In the genomic region with DNA sequence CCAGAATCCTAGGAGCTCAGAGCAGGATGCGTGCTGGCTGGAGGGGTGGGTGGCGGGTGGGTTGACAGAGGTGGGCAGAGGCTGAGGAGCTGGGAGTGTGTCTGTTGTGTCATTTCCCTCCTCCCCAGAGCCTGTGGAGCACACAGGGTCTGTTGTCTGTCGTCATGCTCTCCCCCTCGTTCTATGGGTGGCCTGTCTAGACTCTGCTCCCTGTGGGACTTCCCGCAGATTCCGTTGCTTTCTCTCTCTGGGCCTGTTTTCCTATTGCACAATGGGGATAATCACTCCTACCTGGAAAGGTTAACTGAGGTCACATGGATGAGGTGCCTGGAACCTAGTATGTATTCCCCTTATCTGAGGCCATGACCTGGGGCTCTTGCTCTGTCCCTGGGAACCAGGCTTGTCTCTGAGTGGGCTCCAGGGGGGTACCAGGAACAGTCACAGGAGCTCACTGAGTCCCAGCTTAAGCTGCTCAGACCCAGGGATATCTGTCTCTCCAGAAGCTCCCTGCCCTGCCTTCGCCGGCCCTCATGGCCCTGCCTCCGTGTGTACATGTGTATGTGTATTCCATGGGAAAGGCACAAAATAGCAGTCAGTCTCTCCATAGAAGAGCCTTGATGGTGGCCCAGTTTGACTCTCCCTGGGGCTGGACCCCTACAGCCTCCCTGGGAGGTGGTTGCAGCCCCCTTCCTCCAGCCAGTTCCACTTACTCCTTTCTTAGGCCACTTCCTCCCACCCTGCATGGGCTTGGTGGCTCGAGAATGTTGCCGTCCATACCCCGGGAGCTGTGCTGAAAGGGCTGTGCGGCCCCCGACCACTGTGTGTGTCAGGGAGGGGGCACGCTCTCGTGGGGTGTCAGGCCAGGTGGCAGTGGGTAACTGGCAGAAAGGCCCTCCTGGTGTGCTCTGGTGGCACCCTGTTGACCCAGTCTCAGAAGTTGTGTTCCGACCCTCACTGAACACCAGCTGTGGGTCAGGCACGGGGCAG, we compare ENCODE assay signal across 14 cellular contexts. TPM values are rescaled to one million over a fixed set of nuclear protein-coding genes. Genes with fewer than 3 reads are reported as not detected.
DNase-seq lines count a peak whose midpoint lies in the region; ATAC-seq, FAIRE-seq and TF ChIP-seq lines count a peak whose summit lies in the region.
"Had no signal": no experiment of that assay in that cellular context is flagged by ENCODE, and none has a peak within 500 bp of the region (broad histone marks: within the 10 kb centered on the region; RNA-seq: fewer than 3 reads in every experiment).

No MANE protein-coding gene starts in this region.

- DNase-seq in Calu3 (no peak), body of pancreas (peak; percentile 60 to 86 (median 72)), keratinocyte (ENCODE audit: low read depth, low spot score) (no peak), progenitor cell of endocrine pancreas (ENCODE audit: low spot score, unreplicated experiment) (no peak), cortex of kidney (lab: John Stamatoyannopoulos, UW) (no peak), NAMALWA (ENCODE audit: low spot score) (no peak), activated T-cell treated with anti-CD3 and anti-CD28 coated beads for 4 hours (no peak)
- no peak for DNase-seq in stimulated activated CD4-positive, alpha-beta T cell treated with anti-CD3 and anti-CD28 coated beads, Interleukin-2, amount 100 ng/mL, for 48 hours
- DNase-seq: activated CD4-positive, alpha-beta T cell treated with anti-CD3 and anti-CD28 coated beads, Interleukin-2, amount 50 U/mL, for 4 hours; activated naive CD4-positive, alpha-beta T cell treated with anti-CD3 and anti-CD28 coated beads, Interleukin-2, amount 50 U/mL, for 16 hours; naive thymus-derived CD4-positive, alpha-beta T cell; NCI-H1105 treated with DMSO at 0.1 percent for 48 hours; SW 1271 had no signal

- WGBS in body of pancreas, 2 donors, result 33 to 61% methylated on average over 9 to 18 of the region's 18 CpGs

- H3K27ac ChIP-seq in body of pancreas, result peak overlapping the region; percentile 39 to 93 (median 92)
- H3K27ac ChIP-seq in keratinocyte (ENCODE audit: control insufficient read depth, insufficient read depth, low read length), result peak overlapping the region; percentile 96

- H3K36me3 Mint-ChIP-seq in Calu3 (ENCODE audit: insufficient read depth, unreplicated experiment), result peaks cover 49% of the 10 kb centered on the region
- H3K36me3 Mint-ChIP-seq in progenitor cell of endocrine pancreas (ENCODE audit: insufficient read depth), result peaks cover 11% of the 10 kb centered on the region
- H3K36me3 Mint-ChIP-seq: naive thymus-derived CD4-positive, alpha-beta T cell had no signal

- H3K9me3 Mint-ChIP-seq in Calu3 (ENCODE audit: low read depth, unreplicated experiment) (no peaks in the 10 kb centered on the region), progenitor cell of endocrine pancreas (ENCODE audit: low read depth) (no peaks in the 10 kb centered on the region)
- H3K9me3 Mint-ChIP-seq: naive thymus-derived CD4-positive, alpha-beta T cell had no signal

- peaks cover 98% of the 10 kb centered on the region for H3K4me1 ChIP-seq in body of pancreas
- peaks cover 71% of the 10 kb centered on the region for H3K4me1 ChIP-seq in keratinocyte (ENCODE audit: control insufficient read depth, extremely low read depth, insufficient read depth, low read length)

- H2AFZ ChIP-seq in keratinocyte (ENCODE audit: control insufficient read depth, low read length), result no peak overlapping the region

- no peak overlapping the region for H3K4me2 ChIP-seq in keratinocyte (ENCODE audit: control insufficient read depth, extremely low read depth, insufficient read depth, low read depth, low read length)

- H3K4me1 Mint-ChIP-seq in Calu3 (ENCODE audit: low read depth, unreplicated experiment) (peaks cover 86% of the 10 kb centered on the region), progenitor cell of endocrine pancreas (ENCODE audit: low read depth) (peaks cover 94% of the 10 kb centered on the region)

- peak; percentile 85 for FAIRE-seq in keratinocyte (lab: Jason Lieb, UNC)
- FAIRE-seq: colon had no signal

- H3K27me3 Mint-ChIP-seq in Calu3 (ENCODE audit: unreplicated experiment) (no peaks in the 10 kb centered on the region), progenitor cell of endocrine pancreas (no peaks in the 10 kb centered on the region)

- H3K9me1 ChIP-seq in keratinocyte (ENCODE audit: control insufficient read depth, extremely low read depth, insufficient read depth, low read length), result peaks cover 11% of the 10 kb centered on the region

- H3K79me2 ChIP-seq in keratinocyte (ENCODE audit: control insufficient read depth, insufficient read depth, low read length), result peaks cover 82% of the 10 kb centered on the region

- H3K4me3 Mint-ChIP-seq in Calu3 (ENCODE audit: low read depth, unreplicated experiment) (no peak overlapping the region), progenitor cell of endocrine pancreas (ENCODE audit: low read depth) (no peak overlapping the region)

- peak in 1 of 3 donors; percentile 19 for TF ChIP-seq POLR2A in body of pancreas (IDR thresholded peaks at IDR 0.05)

- peak overlapping the region; percentile 50 for H3K9ac ChIP-seq in keratinocyte (ENCODE audit: control insufficient read depth, extremely low read depth, insufficient read depth, low read length)

- H3K4me3 ChIP-seq in body of pancreas, result no peak overlapping the region
- no peak overlapping the region for H3K4me3 ChIP-seq in keratinocyte (ENCODE audit: control insufficient read depth in 2 of 3, extremely low read depth in 1 of 3, insufficient read depth in 2 of 3, low read depth in 1 of 3, low read length in 3 of 3)

- TF ChIP-seq CTCF in Calu3 (IDR thresholded peaks at IDR 0.05; ENCODE audit: unreplicated experiment), result no peak
- no peak for TF ChIP-seq CTCF in body of pancreas (IDR thresholded peaks at IDR 0.05)
- no peak for TF ChIP-seq CTCF in keratinocyte (optimal IDR thresholded peaks at IDR 0.05 in 1 of 3, IDR thresholded peaks at IDR 0.05 in 1 of 3, conservative IDR thresholded peaks at IDR 0.05 in 1 of 3; ENCODE audit: extremely low read depth in 1 of 3, insufficient read depth in 2 of 3, low read length in 3 of 3)
- no peak for TF ChIP-seq CTCF in progenitor cell of endocrine pancreas (IDR thresholded peaks at IDR 0.05; ENCODE audit: unreplicated experiment)

- peaks cover 10% of the 10 kb centered on the region for H4K20me1 ChIP-seq in keratinocyte (ENCODE audit: control insufficient read depth, extremely low read depth, insufficient read depth, low read length)

- CTCF ChIA-PET in Calu3 (lab: Charles Lee), result interaction anchor here (0.8 to 2.5 kb wide), 2 partner anchors 12 to 18 kb away, joined by 3 to 18 read pairs; a partner anchor contains a TSS

- dilution Hi-C loops in keratinocyte (cut with MboI; ENCODE audit: extremely low pct_ligation_motif_present, low sequenced_read_pairs), result no loop called here

- intact Hi-C loops in Calu3 (cut with micrococcal nuclease; ENCODE audit: unreplicated experiment), result no loop called here
- intact Hi-C loops in body of pancreas (cut with DNase I), result no loop called here

- H3K36me3 ChIP-seq in body of pancreas (replicated peaks in 1 of 2; ENCODE audit: insufficient read depth in 1 of 2, low read depth in 2 of 2) (no peaks in the 10 kb centered on the region), keratinocyte (ENCODE audit: control insufficient read depth in 2 of 2, extremely low read depth in 1 of 2, insufficient read depth in 2 of 2, low read length in 2 of 2) (peaks cover 31 to 53% of the 10 kb centered on the region in 2 experiments)

- no TSS peak for BruUV-seq in Calu3 (replicated peaks; lab: Mats Ljungman, UMichigan)

- H3K9me3 ChIP-seq in body of pancreas (no peaks in the 10 kb centered on the region), keratinocyte (ENCODE audit: control insufficient read depth, low read depth, low read length) (no peaks in the 10 kb centered on the region)

- peak overlapping the region; percentile 83 for H3K27ac Mint-ChIP-seq in Calu3 (ENCODE audit: unreplicated experiment)
- peak overlapping the region; percentile 93 for H3K27ac Mint-ChIP-seq in progenitor cell of endocrine pancreas

- H3K27me3 ChIP-seq in body of pancreas (no peaks in the 10 kb centered on the region), keratinocyte (ENCODE audit: control insufficient read depth, extremely low read depth, insufficient read depth, low read length) (no peaks in the 10 kb centered on the region)

- peak; percentile 34 for ATAC-seq in body of pancreas
- ATAC-seq: naive thymus-derived CD4-positive, alpha-beta T cell had no signal

RNA-seq across cellular contexts. Expression of a gene that starts 17.9 kb away (rescaled TPM):
- total RNA-seq in Calu3 (2022) (240 and 318 TPM in 2 replicates), body of pancreas (10 to 100 TPM; 81.7 to 89.0 TPM), progenitor cell of endocrine pancreas (482 and 520 TPM in 2 replicates)
- 161 to 204 TPM (median 198 TPM) in 3 replicates for polyA plus RNA-seq in keratinocyte
- 47.7 TPM for polyA plus RNA-seq in keratinocyte (2011; ENCODE audit: low read depth)
- 67.3 and 89.8 TPM in 2 replicates for polyA plus RNA-seq in keratinocyte (2011; cell fraction: cytosol; rRNA removed)
- polyA plus RNA-seq in keratinocyte (2011; cell fraction: nucleus; rRNA removed), result 456 and 469 TPM in 2 replicates
- 140 and 276 TPM in 2 replicates for polyA plus RNA-seq in keratinocyte (2012; ENCODE audit: low replicate concordance)
- polyA minus RNA-seq in keratinocyte, result 497 to 995 TPM (median 539 TPM) in 3 replicates
- 232 TPM for polyA minus RNA-seq in keratinocyte (2011; cell fraction: cytosol; rRNA and poly(A)+ RNA removed)
- polyA minus RNA-seq in keratinocyte (2011; cell fraction: nucleus; rRNA and poly(A)+ RNA removed), result 824 and 949 TPM in 2 replicates
- polyA plus RNA-seq: naive thymus-derived CD4-positive, alpha-beta T cell had no signal

Comparison
In these comparisons a context has a peak if more than half of its experiments do, and no peak if none do; other contexts are left out.
1. DNase-seq: peak in body of pancreas (4 of 4); none in Calu3 (single experiment), keratinocyte (single experiment), progenitor cell of endocrine pancreas (single experiment), cortex of kidney (single experiment), NAMALWA (single experiment), activated T-cell treated with anti-CD3 and anti-CD28 coated beads for 4 hours (single experiment) and stimulated activated CD4-positive, alpha-beta T cell treated with anti-CD3 and anti-CD28 coated beads, Interleukin-2, amount 100 ng/mL, for 48 hours (0 of 2).